Comparison of ENCODE assay signal across 12 cellular contexts in the genomic region with DNA sequence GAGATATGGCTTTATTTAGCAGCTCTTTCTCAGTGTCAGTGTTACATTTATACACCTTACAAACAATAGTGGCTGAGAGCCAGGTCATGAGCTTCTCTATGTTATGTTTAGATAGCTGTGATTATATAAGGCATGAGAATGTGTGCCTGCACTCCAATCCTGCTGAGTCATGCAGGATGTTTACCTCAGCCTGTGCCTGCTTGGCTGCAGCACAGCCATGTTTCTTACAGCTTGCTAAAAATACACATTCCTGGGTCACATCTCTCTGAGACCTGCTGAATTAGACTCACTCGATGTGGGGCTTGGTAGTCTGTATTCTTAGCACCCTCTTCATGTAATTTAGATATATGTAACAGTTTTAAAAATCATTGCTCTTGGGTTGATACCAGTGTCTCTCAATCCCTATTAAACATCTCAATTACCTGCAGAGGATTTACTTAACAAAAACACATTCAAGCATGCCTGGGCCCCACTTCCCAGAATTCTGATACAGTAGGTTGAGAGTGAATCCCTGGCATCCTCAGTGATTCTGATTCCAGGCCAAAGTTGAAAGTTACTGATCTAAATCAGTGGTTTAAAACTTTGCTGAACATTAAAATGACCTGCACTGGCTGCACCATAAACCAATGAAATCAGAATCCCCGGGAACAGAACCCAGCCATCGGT.
DNase-seq lines count a peak whose midpoint lies in the region; FAIRE-seq and TF ChIP-seq lines count a peak whose summit lies in the region.
"Had no signal": no experiment of that assay in that cellular context is flagged by ENCODE, and none has a peak within 500 bp of the region (broad histone marks: within the 10 kb centered on the region; RNA-seq: fewer than 3 reads in every experiment).

No MANE protein-coding gene starts in this region.

- H3K27ac Mint-ChIP-seq in astrocyte (ENCODE audit: unreplicated experiment), result peak overlapping the region; percentile 88

- H3K27ac ChIP-seq in astrocyte (ENCODE audit: low read depth, low read length), result peak overlapping the region; percentile 90
- H3K27ac ChIP-seq in uterus, result peak overlapping the region; percentile 5 to 28
- H3K27ac ChIP-seq: BLaER1 treated with 17β-estradiol and CSF1 and Interleukin-3, amounts not matched to agents 10 nM and 100 nM; dorsolateral prefrontal cortex; tibial nerve; VCaP had no signal

- peak overlapping the region; percentile 36 for H2AFZ ChIP-seq in astrocyte (ENCODE audit: low read depth, low read length)

- H3K4me3 ChIP-seq in astrocyte (ENCODE audit: insufficient read depth, low read depth, low read length) (no peak overlapping the region), uterus (no peak overlapping the region)
- H3K4me3 ChIP-seq: BLaER1 treated with 17β-estradiol and CSF1 and Interleukin-3, amounts not matched to agents 10 nM and 100 nM; dorsolateral prefrontal cortex; tibial nerve had no signal

- H3K4me1 ChIP-seq in astrocyte (ENCODE audit: insufficient read depth, low read length) (peaks cover 37% of the 10 kb centered on the region), uterus (peaks cover 0 to 5% of the 10 kb centered on the region in 2 donors)

- no peaks in the 10 kb centered on the region for H3K27me3 ChIP-seq in astrocyte (ENCODE audit: insufficient read depth, low read length)
- no peaks in the 10 kb centered on the region for H3K27me3 ChIP-seq in uterus
- H3K27me3 ChIP-seq: BLaER1 treated with 17β-estradiol and CSF1 and Interleukin-3, amounts not matched to agents 10 nM and 100 nM; dorsolateral prefrontal cortex; tibial nerve had no signal

- no peak for TF ChIP-seq POLR2A in uterus (IDR thresholded peaks at IDR 0.05)

- H3K79me2 ChIP-seq in astrocyte (ENCODE audit: insufficient read depth, low read length), result no peaks in the 10 kb centered on the region

- peak overlapping the region; percentile 61 for H3K4me2 ChIP-seq in astrocyte (ENCODE audit: low read length)
- H3K4me2 ChIP-seq: BLaER1 treated with 17β-estradiol and CSF1 and Interleukin-3, amounts not matched to agents 10 nM and 100 nM had no signal

- no peaks in the 10 kb centered on the region for H3K36me3 Mint-ChIP-seq in astrocyte (ENCODE audit: low read depth, unreplicated experiment)

- H3K4me3 Mint-ChIP-seq in astrocyte (ENCODE audit: unreplicated experiment), result no peak overlapping the region

- no peaks in the 10 kb centered on the region for H4K20me1 ChIP-seq in astrocyte (ENCODE audit: insufficient read depth, low read length)
- H4K20me1 ChIP-seq: BLaER1 treated with 17β-estradiol and CSF1 and Interleukin-3, amounts not matched to agents 10 nM and 100 nM had no signal

- H3K4me1 Mint-ChIP-seq in astrocyte (ENCODE audit: low read depth, unreplicated experiment), result peaks cover 29% of the 10 kb centered on the region

- intact Hi-C loops in uterus (cut with DNase I; ENCODE audit: low total_unique reads), result no loop called here

- H3K9me3 ChIP-seq in astrocyte (ENCODE audit: insufficient read depth, low read depth, low read length), result no peaks in the 10 kb centered on the region
- no peaks in the 10 kb centered on the region for H3K9me3 ChIP-seq in uterus
- H3K9me3 ChIP-seq: tibial nerve had no signal

- H3K27me3 Mint-ChIP-seq in astrocyte (ENCODE audit: low read depth, unreplicated experiment), result no peaks in the 10 kb centered on the region

- TF ChIP-seq CTCF in astrocyte (IDR thresholded peaks at IDR 0.05; ENCODE audit: insufficient read depth, low read depth, low read length), result no peak
- no peak for TF ChIP-seq CTCF in uterus (IDR thresholded peaks at IDR 0.05)

- peak overlapping the region; percentile 77 for H3K9ac ChIP-seq in astrocyte (ENCODE audit: low read length)
- H3K9ac ChIP-seq: BLaER1 treated with 17β-estradiol and CSF1 and Interleukin-3, amounts not matched to agents 10 nM and 100 nM had no signal

- FAIRE-seq in astrocyte (lab: Jason Lieb, UNC), result peak; percentile 89

- H3K9me3 Mint-ChIP-seq in astrocyte (ENCODE audit: unreplicated experiment), result peaks cover 1% of the 10 kb centered on the region

- H3K36me3 ChIP-seq in astrocyte (ENCODE audit: insufficient read depth, low read length), result no peaks in the 10 kb centered on the region
- no peaks in the 10 kb centered on the region for H3K36me3 ChIP-seq in uterus
- H3K36me3 ChIP-seq: BLaER1 treated with 17β-estradiol and CSF1 and Interleukin-3, amounts not matched to agents 10 nM and 100 nM; tibial nerve had no signal

- peak; percentile 23 for DNase-seq in NCI-H345 (lab: John Stamatoyannopoulos, UW)
- no peak for DNase-seq in NCI-H345 treated with DMSO at 0.1 percent for 48 hours (lab: John Stamatoyannopoulos, UW; ENCODE audit: unreplicated experiment)
- peak; percentile 98 for DNase-seq in astrocyte (ENCODE audit: low read depth)
- peak; percentile 97 for DNase-seq in iris pigment epithelial cell (ENCODE audit: low read depth)
- no peak for DNase-seq in uterus
- DNase-seq in activated CD8-positive, alpha-beta memory T cell treated with anti-CD3 and anti-CD28 coated beads for 24 hours, result no peak
- DNase-seq in NCI-H446 (lab: John Stamatoyannopoulos, UW), result no peak
- DNase-seq in activated CD4-positive, alpha-beta T cell treated with anti-CD3 and anti-CD28 coated beads, Interleukin-2, amount 50 U/mL, for 1 hour, result no peak

Comparison
In these comparisons a context has a peak if more than half of its experiments do, and no peak if none do; other contexts are left out.
1. DNase-seq: peak in NCI-H345 (single experiment), astrocyte (single experiment) and iris pigment epithelial cell (single experiment); none in NCI-H345 treated with DMSO at 0.1 percent for 48 hours (single experiment), uterus (0 of 2), activated CD8-positive, alpha-beta memory T cell treated with anti-CD3 and anti-CD28 coated beads for 24 hours (single experiment), NCI-H446 (0 of 2) and activated CD4-positive, alpha-beta T cell treated with anti-CD3 and anti-CD28 coated beads, Interleukin-2, amount 50 U/mL, for 1 hour (single experiment).